In the genomic region with DNA sequence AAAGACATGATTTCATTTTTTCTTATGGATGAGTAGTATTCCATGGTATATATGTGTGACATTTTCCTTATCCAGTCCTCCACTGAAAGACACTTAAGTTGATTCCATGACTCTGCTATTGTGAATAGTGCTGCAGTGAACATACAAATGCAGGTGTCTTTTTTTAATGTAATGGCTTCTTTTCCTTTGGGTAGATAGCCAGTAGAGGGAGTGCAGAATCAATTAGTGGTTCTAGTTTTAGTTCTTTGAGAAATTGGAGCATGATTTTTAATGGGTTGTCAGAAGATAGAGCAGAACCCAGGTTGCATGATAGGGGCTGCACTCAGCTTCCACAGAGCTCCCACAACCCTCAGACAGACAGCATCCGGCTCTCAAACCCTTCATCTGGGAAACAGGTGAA, we compare ENCODE assay signal across 17 cellular contexts.
DNase-seq lines count a peak whose midpoint lies in the region; TF ChIP-seq lines count a peak whose summit lies in the region.
"Had no signal": no experiment of that assay in that cellular context is flagged by ENCODE, and none has a peak within 500 bp of the region (broad histone marks: within the 10 kb centered on the region; RNA-seq: fewer than 3 reads in every experiment).

No MANE protein-coding gene starts in this region.

- no peak overlapping the region for H3K4me2 ChIP-seq in mesendoderm (ENCODE audit: low read length)

- no peak overlapping the region for H4K8ac ChIP-seq in mesendoderm (ENCODE audit: low read depth, low read length)

- WGBS in mesendoderm (ENCODE audit: extremely low coverage, insufficient coverage, low lambda C conversion rate): no CpG with 5 or more reads among the region's 1 CpG

- no peak overlapping the region for H3K27ac ChIP-seq in A673 (ENCODE audit: low read depth, low read length, poor library complexity, severe bottlenecking)
- H3K27ac ChIP-seq in mesendoderm (ENCODE audit: low read depth, low read length): no peak overlapping the region
- H3K27ac ChIP-seq: HL-60, Peyer's patch, SK-N-MC had no signal

- H3K4ac ChIP-seq in mesendoderm (ENCODE audit: low read depth, low read length): no peak overlapping the region

- CTCF ChIA-PET in A673 (lab: Charles Lee): no interaction called here

- H3K27me3 ChIP-seq in A673 (replicated peaks; ENCODE audit: insufficient read depth, low read depth, low read length, poor library complexity) (no peaks in the 10 kb centered on the region), mesendoderm (ENCODE audit: insufficient read depth, low read length, poor library complexity) (no peaks in the 10 kb centered on the region)
- H3K27me3 ChIP-seq: Peyer's patch had no signal

- H3K4me1 ChIP-seq in A673 (ENCODE audit: insufficient read depth, low read length, poor library complexity, severe bottlenecking) (no peaks in the 10 kb centered on the region), mesendoderm (ENCODE audit: control insufficient read depth, low read depth, low read length) (no peaks in the 10 kb centered on the region)
- H3K4me1 ChIP-seq: Peyer's patch had no signal

- no peak overlapping the region for H3K9ac ChIP-seq in mesendoderm (ENCODE audit: low read length)

- no peaks in the 10 kb centered on the region for H3K79me1 ChIP-seq in mesendoderm (ENCODE audit: low read length)

- H2BK5ac ChIP-seq in mesendoderm (ENCODE audit: low read length): no peak overlapping the region

- H3K56ac ChIP-seq in mesendoderm (ENCODE audit: low read length): no peak overlapping the region

- TF ChIP-seq CTCF in A673 (conservative IDR thresholded peaks at IDR 0.05; ENCODE audit: low read depth, low read length) (peak; percentile 42), choroid plexus epithelial cell (conservative IDR thresholded peaks at IDR 0.05; ENCODE audit: low read depth, low read length) (peak; percentile 23)

- H3K18ac ChIP-seq in mesendoderm (ENCODE audit: low read length): no peak overlapping the region

- H3K36me3 ChIP-seq in A673 (ENCODE audit: insufficient read depth, low read length, poor library complexity, severe bottlenecking) (no peaks in the 10 kb centered on the region), mesendoderm (ENCODE audit: control insufficient read depth, insufficient read depth, low read length) (no peaks in the 10 kb centered on the region)
- H3K36me3 ChIP-seq: Peyer's patch had no signal

- no peak overlapping the region for H2AK5ac ChIP-seq in mesendoderm (ENCODE audit: low read length)

- no peak for DNase-seq in A673 (ENCODE audit: low spot score)
- DNase-seq in KBM-7: peak; percentile 14
- DNase-seq in choroid plexus epithelial cell (ENCODE audit: low read depth): no peak
- DNase-seq in mesendoderm: peak; percentile 7
- no peak for DNase-seq in NCI-H2107 (lab: John Stamatoyannopoulos, UW)
- no peak for DNase-seq in NOMO-1 treated with DMSO at 0.1 percent for 48 hours (lab: John Stamatoyannopoulos, UW; ENCODE audit: unreplicated experiment)
- no peak for DNase-seq in Ammon's horn (ENCODE audit: low spot score)
- DNase-seq in activated CD4-positive, alpha-beta T cell treated with anti-CD3 and anti-CD28 coated beads, Interleukin-2, amount 50 U/mL, for 48 hours: no peak
- DNase-seq: COR-L47, EL, H7, NCI-H146, NCI-H2081, NCI-H524, Peyer's patch had no signal

- no peaks in the 10 kb centered on the region for H3K79me2 ChIP-seq in mesendoderm (ENCODE audit: control insufficient read depth, insufficient read depth, low read length)

- no peak overlapping the region for H3K23ac ChIP-seq in mesendoderm (ENCODE audit: low read length)

- BruUV-seq in A673 (replicated peaks; lab: Mats Ljungman, UMichigan): no TSS peak

- H3K4me3 ChIP-seq in A673 (ENCODE audit: low read depth, low read length, poor library complexity, severe bottlenecking): no peak overlapping the region
- H3K4me3 ChIP-seq in choroid plexus epithelial cell (ENCODE audit: low read depth, low read length): no peak overlapping the region
- no peak overlapping the region for H3K4me3 ChIP-seq in mesendoderm (ENCODE audit: low read length)
- H3K4me3 ChIP-seq: Peyer's patch, SK-N-MC had no signal

- intact Hi-C loops in A673 (cut with micrococcal nuclease; ENCODE audit: unreplicated experiment): no loop called here

- in situ Hi-C loops in KBM-7 (cut with MboI; ENCODE audit: low pct_unique_long_range_greater_than_20kb, low sequenced_read_pairs): no loop called here

- no peaks in the 10 kb centered on the region for H3K9me3 ChIP-seq in A673 (ENCODE audit: low read depth, low read length, poor library complexity, severe bottlenecking)
- H3K9me3 ChIP-seq: Peyer's patch had no signal

- H4K5ac ChIP-seq in mesendoderm (ENCODE audit: low read length): no peak overlapping the region

- no peak overlapping the region for H2BK120ac ChIP-seq in mesendoderm (ENCODE audit: low read depth, low read length)

- POLR2A ChIA-PET in A673 (lab: Charles Lee; ENCODE audit: low non-redundant PET): no interaction called here

- no peak overlapping the region for H2BK15ac ChIP-seq in mesendoderm (replicated peaks; ENCODE audit: low read depth)

Comparison
In these comparisons a context has a peak if more than half of its experiments do, and no peak if none do; other contexts are left out.
1. DNase-seq: peak in KBM-7 (single experiment) and mesendoderm (single experiment); none in A673 (single experiment), choroid plexus epithelial cell (single experiment), NCI-H2107 (single experiment), NOMO-1 treated with DMSO at 0.1 percent for 48 hours (single experiment), Ammon's horn (single experiment) and activated CD4-positive, alpha-beta T cell treated with anti-CD3 and anti-CD28 coated beads, Interleukin-2, amount 50 U/mL, for 48 hours (0 of 2).